1 cellular context compared by ENCODE assay signal in the genomic region with DNA sequence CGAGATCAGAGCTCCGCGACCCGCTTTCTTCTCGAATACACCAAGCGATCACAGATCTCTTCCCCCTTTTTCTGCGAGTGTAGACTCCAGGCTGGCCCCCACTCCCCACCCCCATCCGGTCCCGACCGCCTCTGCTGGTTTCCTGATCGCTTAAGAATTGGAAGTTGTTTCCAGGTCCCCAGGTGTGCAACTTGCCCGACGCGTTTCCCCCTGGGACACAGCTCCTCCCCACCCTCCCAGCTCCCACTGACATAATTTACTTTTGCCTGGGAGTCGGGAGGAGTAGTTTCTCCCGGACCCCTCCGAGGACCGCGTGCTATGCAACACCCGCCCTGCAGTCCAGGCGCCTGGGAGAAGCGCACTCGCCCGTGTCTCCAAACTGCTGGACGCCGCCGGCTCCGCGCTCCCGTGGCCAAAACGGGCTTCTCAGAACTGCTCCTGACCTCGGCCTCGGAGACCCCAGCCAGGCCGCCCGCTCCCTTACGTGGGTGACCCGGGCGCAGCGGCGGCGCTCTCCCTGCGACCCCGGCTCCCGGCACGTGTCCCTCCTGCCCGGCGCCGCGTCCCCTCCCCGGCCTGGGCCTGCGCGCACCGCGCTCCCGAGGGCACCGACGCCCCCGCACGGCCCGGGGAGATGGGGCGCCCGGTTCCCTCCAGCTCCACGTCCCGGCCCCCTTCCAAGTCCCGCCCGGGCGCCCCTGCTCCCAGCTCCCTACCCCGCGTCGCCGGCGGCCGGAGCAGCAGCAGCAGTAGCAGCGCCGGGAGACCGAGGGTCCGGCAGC.
TF ChIP-seq lines count a peak whose summit lies in the region.

No MANE protein-coding gene starts in this region.

TF ChIP-seq in K562, 482 proteins besides CTCF, POLR2A, EP300 and RAD21 (continued from another document and continues in another):
- TF ChIP-seq RBM34 (IDR thresholded peaks at IDR 0.05; ENCODE audit: borderline replicate concordance, insufficient read depth, low read length) = no peak
- no peak for TF ChIP-seq NR2C2 (CRISPR knock-in tag; IDR thresholded peaks at IDR 0.05)
- 0 out of 2 replicates have a peak, but pooled peaks have one; percentile 29 for TF ChIP-seq NR2C2 (tag; IDR thresholded peaks at IDR 0.05)
- TF ChIP-seq, protein P1, sequence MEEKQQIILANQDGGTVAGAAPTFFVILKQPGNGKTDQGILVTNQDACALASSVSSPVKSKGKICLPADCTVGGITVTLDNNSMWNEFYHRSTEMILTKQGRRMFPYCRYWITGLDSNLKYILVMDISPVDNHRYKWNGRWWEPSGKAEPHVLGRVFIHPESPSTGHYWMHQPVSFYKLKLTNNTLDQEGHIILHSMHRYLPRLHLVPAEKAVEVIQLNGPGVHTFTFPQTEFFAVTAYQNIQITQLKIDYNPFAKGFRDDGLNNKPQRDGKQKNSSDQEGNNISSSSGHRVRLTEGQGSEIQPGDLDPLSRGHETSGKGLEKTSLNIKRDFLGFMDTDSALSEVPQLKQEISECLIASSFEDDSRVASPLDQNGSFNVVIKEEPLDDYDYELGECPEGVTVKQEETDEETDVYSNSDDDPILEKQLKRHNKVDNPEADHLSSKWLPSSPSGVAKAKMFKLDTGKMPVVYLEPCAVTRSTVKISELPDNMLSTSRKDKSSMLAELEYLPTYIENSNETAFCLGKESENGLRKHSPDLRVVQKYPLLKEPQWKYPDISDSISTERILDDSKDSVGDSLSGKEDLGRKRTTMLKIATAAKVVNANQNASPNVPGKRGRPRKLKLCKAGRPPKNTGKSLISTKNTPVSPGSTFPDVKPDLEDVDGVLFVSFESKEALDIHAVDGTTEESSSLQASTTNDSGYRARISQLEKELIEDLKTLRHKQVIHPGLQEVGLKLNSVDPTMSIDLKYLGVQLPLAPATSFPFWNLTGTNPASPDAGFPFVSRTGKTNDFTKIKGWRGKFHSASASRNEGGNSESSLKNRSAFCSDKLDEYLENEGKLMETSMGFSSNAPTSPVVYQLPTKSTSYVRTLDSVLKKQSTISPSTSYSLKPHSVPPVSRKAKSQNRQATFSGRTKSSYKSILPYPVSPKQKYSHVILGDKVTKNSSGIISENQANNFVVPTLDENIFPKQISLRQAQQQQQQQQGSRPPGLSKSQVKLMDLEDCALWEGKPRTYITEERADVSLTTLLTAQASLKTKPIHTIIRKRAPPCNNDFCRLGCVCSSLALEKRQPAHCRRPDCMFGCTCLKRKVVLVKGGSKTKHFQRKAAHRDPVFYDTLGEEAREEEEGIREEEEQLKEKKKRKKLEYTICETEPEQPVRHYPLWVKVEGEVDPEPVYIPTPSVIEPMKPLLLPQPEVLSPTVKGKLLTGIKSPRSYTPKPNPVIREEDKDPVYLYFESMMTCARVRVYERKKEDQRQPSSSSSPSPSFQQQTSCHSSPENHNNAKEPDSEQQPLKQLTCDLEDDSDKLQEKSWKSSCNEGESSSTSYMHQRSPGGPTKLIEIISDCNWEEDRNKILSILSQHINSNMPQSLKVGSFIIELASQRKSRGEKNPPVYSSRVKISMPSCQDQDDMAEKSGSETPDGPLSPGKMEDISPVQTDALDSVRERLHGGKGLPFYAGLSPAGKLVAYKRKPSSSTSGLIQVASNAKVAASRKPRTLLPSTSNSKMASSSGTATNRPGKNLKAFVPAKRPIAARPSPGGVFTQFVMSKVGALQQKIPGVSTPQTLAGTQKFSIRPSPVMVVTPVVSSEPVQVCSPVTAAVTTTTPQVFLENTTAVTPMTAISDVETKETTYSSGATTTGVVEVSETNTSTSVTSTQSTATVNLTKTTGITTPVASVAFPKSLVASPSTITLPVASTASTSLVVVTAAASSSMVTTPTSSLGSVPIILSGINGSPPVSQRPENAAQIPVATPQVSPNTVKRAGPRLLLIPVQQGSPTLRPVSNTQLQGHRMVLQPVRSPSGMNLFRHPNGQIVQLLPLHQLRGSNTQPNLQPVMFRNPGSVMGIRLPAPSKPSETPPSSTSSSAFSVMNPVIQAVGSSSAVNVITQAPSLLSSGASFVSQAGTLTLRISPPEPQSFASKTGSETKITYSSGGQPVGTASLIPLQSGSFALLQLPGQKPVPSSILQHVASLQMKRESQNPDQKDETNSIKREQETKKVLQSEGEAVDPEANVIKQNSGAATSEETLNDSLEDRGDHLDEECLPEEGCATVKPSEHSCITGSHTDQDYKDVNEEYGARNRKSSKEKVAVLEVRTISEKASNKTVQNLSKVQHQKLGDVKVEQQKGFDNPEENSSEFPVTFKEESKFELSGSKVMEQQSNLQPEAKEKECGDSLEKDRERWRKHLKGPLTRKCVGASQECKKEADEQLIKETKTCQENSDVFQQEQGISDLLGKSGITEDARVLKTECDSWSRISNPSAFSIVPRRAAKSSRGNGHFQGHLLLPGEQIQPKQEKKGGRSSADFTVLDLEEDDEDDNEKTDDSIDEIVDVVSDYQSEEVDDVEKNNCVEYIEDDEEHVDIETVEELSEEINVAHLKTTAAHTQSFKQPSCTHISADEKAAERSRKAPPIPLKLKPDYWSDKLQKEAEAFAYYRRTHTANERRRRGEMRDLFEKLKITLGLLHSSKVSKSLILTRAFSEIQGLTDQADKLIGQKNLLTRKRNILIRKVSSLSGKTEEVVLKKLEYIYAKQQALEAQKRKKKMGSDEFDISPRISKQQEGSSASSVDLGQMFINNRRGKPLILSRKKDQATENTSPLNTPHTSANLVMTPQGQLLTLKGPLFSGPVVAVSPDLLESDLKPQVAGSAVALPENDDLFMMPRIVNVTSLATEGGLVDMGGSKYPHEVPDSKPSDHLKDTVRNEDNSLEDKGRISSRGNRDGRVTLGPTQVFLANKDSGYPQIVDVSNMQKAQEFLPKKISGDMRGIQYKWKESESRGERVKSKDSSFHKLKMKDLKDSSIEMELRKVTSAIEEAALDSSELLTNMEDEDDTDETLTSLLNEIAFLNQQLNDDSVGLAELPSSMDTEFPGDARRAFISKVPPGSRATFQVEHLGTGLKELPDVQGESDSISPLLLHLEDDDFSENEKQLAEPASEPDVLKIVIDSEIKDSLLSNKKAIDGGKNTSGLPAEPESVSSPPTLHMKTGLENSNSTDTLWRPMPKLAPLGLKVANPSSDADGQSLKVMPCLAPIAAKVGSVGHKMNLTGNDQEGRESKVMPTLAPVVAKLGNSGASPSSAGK (IDR thresholded peaks at IDR 0.05) = peak; percentile 90
- TF ChIP-seq FOXJ2 (tag; IDR thresholded peaks at IDR 0.05) = no peak
- peak; percentile 41 to 48; a peak in 2 of 4 replicates for TF ChIP-seq NRF1 (conservative IDR thresholded peaks at IDR 0.05 in 1 of 2, IDR thresholded peaks at IDR 0.05 in 1 of 2)
- TF ChIP-seq SMARCA4 (IDR thresholded peaks at IDR 0.05) = no peak
- peak; percentile 67 for TF ChIP-seq FUS (optimal IDR thresholded peaks at IDR 0.05; ENCODE audit: low read depth, low read length)
- TF ChIP-seq ZNF507 (tag; conservative IDR thresholded peaks at IDR 0.05) = no peak
- TF ChIP-seq, protein P2, sequence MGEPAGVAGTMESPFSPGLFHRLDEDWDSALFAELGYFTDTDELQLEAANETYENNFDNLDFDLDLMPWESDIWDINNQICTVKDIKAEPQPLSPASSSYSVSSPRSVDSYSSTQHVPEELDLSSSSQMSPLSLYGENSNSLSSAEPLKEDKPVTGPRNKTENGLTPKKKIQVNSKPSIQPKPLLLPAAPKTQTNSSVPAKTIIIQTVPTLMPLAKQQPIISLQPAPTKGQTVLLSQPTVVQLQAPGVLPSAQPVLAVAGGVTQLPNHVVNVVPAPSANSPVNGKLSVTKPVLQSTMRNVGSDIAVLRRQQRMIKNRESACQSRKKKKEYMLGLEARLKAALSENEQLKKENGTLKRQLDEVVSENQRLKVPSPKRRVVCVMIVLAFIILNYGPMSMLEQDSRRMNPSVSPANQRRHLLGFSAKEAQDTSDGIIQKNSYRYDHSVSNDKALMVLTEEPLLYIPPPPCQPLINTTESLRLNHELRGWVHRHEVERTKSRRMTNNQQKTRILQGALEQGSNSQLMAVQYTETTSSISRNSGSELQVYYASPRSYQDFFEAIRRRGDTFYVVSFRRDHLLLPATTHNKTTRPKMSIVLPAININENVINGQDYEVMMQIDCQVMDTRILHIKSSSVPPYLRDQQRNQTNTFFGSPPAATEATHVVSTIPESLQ (CRISPR knock-in tag; IDR thresholded peaks at IDR 0.05) = 0 out of 2 replicates have a peak, but pooled peaks have one; percentile 87
- no peak for TF ChIP-seq ELF2 (CRISPR knock-in tag; IDR thresholded peaks at IDR 0.05)
- TF ChIP-seq, protein P3, sequence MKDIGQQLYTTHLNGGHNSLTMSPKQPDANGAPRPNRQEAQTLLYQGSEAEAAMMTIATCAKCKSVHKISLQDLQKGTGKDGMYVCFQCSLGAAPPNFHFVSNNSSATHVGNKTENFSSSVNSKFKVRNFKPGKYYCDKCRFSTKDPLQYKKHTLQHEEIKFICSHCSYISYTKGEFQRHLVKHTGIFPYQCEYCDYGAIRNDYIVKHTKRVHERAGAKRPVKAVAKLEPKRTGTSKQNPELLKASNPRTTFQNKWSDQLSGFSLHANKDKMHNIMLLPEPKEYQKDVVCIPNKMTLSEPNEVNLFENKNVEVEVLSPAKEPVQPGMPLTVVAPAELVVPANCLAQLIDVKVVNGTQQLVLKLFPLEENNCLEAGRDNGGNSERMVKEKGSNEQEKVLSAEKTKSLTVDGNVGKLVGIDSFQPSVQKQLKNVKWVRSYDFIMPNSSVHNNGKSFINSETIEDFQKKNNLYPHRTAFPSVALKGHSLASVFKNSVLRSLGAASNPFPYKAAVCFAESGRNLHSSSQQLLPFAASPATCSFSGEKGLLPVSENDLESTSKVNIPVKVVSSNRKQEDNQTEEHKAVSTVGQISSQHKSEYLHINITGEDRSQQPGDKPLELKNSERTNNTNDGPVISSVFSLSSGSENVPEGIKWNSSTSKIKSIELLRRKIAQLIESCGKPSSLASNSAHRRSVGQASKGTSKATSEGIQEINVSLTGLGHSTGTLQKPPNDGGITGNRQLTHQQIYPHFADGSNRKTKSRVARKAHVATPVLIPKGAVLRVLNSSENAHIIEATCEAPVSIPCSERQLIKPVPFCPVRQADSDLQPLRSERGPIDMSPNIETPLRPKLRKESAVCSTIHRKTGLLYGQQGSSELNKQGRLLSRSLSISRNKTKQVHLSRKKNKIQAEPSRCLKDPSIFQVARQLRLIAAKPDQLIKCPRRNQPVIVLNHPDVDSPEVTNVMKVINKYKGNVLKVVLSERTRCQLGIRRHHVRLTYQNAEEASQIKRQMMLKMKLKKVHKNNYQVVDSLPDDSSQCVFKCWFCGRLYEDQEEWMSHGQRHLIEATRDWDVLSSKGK (CRISPR knock-in tag; IDR thresholded peaks at IDR 0.05) = no peak
- peak; percentile 49; the same call in 1 of the 2 replicates for TF ChIP-seq BHLHE40 (IDR thresholded peaks at IDR 0.05; ENCODE audit: low read length)
- TF ChIP-seq, protein P4, sequence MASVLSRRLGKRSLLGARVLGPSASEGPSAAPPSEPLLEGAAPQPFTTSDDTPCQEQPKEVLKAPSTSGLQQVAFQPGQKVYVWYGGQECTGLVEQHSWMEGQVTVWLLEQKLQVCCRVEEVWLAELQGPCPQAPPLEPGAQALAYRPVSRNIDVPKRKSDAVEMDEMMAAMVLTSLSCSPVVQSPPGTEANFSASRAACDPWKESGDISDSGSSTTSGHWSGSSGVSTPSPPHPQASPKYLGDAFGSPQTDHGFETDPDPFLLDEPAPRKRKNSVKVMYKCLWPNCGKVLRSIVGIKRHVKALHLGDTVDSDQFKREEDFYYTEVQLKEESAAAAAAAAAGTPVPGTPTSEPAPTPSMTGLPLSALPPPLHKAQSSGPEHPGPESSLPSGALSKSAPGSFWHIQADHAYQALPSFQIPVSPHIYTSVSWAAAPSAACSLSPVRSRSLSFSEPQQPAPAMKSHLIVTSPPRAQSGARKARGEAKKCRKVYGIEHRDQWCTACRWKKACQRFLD (CRISPR knock-in tag; IDR thresholded peaks at IDR 0.05) = no peak
- no peak for TF ChIP-seq BRD9 (IDR thresholded peaks at IDR 0.05; ENCODE audit: low read depth, partially characterized antibody)
- TF ChIP-seq ARHGAP35 (IDR thresholded peaks at IDR 0.05; ENCODE audit: partially characterized antibody) = no peak
- peak; percentile 8 for TF ChIP-seq SAP30 (IDR thresholded peaks at IDR 0.05; ENCODE audit: borderline replicate concordance, insufficient read depth, low read depth, low read length, poor library complexity, severe bottlenecking)
- no peak for TF ChIP-seq FOS (IDR thresholded peaks at IDR 0.05; ENCODE audit: extremely low read depth, insufficient read length)
- TF ChIP-seq, protein P5, sequence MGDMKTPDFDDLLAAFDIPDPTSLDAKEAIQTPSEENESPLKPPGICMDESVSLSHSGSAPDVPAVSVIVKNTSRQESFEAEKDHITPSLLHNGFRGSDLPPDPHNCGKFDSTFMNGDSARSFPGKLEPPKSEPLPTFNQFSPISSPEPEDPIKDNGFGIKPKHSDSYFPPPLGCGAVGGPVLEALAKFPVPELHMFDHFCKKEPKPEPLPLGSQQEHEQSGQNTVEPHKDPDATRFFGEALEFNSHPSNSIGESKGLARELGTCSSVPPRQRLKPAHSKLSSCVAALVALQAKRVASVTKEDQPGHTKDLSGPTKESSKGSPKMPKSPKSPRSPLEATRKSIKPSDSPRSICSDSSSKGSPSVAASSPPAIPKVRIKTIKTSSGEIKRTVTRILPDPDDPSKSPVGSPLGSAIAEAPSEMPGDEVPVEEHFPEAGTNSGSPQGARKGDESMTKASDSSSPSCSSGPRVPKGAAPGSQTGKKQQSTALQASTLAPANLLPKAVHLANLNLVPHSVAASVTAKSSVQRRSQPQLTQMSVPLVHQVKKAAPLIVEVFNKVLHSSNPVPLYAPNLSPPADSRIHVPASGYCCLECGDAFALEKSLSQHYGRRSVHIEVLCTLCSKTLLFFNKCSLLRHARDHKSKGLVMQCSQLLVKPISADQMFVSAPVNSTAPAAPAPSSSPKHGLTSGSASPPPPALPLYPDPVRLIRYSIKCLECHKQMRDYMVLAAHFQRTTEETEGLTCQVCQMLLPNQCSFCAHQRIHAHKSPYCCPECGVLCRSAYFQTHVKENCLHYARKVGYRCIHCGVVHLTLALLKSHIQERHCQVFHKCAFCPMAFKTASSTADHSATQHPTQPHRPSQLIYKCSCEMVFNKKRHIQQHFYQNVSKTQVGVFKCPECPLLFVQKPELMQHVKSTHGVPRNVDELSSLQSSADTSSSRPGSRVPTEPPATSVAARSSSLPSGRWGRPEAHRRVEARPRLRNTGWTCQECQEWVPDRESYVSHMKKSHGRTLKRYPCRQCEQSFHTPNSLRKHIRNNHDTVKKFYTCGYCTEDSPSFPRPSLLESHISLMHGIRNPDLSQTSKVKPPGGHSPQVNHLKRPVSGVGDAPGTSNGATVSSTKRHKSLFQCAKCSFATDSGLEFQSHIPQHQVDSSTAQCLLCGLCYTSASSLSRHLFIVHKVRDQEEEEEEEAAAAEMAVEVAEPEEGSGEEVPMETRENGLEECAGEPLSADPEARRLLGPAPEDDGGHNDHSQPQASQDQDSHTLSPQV (IDR thresholded peaks at IDR 0.05) = peak; percentile 59
- TF ChIP-seq FOXM1 (IDR thresholded peaks at IDR 0.05; ENCODE audit: low read depth) = no peak
- TF ChIP-seq FOXM1 (CRISPR knock-in tag; IDR thresholded peaks at IDR 0.05; ENCODE audit: low read depth) = 0 out of 2 replicates have a peak, but pooled peaks have one; percentile 66
- TF ChIP-seq, protein P6, sequence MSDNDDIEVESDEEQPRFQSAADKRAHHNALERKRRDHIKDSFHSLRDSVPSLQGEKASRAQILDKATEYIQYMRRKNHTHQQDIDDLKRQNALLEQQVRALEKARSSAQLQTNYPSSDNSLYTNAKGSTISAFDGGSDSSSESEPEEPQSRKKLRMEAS (CRISPR knock-in tag; IDR thresholded peaks at IDR 0.05) = peak; percentile 82
- TF ChIP-seq ZNF780A (CRISPR knock-in tag; IDR thresholded peaks at IDR 0.05) = no peak
- no peak for TF ChIP-seq ZNF140 (CRISPR knock-in tag; IDR thresholded peaks at IDR 0.05)
